ENCODE assay signal across 10 cellular contexts in the genomic region with DNA sequence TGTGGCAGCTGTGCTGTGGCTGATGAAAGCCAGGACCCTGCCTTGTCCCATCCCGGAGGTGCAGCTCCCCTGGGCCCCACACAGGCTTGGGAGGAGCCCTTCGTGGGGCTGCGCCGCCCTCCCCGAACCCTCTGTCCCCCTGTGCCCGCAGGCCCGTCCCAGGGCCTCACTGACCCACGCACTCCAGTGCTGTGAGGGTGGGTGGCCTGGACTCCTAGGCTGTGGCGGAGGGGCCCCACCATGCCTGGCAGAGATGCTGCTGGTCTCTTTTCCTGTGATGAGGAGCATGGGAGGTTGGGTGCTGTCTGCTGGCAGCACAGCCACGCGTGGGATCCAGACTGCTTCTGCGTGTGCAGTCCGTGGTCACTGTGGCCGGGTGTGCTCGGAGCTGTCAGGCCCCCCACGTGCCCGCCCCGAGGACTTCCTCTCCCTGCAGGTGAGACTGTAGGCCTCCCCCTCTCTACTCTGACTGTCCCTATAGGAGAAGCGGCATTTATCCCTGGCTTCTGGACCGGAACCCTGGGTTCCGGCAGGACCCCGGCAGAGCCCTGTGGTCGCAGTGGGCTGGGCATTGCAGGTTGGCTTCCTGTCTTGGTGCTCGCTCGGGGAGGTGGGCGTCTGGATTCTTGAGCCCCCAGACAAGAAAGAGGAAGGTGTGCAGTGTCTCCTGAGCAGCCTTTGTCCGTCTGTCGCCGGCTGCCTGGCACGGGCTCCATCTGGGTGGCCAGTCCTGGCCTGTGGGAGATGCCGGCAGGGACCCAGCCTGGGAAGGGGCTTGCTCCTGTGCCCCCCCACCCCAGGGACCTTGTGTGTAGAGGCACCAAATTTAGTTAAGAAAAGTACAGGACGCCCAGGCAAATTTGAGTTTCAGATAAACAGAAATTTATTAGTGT. TPM values are rescaled to one million over a fixed set of nuclear protein-coding genes. Genes with fewer than 3 reads are reported as not detected.
DNase-seq lines count a peak whose midpoint lies in the region; ATAC-seq lines count a peak whose summit lies in the region.
"Had no signal": no experiment of that assay in that cellular context is flagged by ENCODE, and none has a peak within 500 bp of the region (broad histone marks: within the 10 kb centered on the region; RNA-seq: fewer than 3 reads in every experiment).

No MANE protein-coding gene starts in this region.

- H3K4me3 Mint-ChIP-seq in T-helper 1 cell treated with Interleukin-12 subunit alpha and Interleukin-12 subunit beta and Interleukin-4 antibody, amounts not matched to agents 30 μg/mL and 1 μg/mL, for 36 hours: peak overlapping the region; percentile 90
- peak overlapping the region; percentile 91 for H3K4me3 Mint-ChIP-seq in activated CD4-positive, alpha-beta memory T cell treated with anti-CD3 and anti-CD28 coated beads for 36 hours
- H3K4me3 Mint-ChIP-seq in stimulated activated naive CD8-positive, alpha-beta T cell treated with anti-CD3 and anti-CD28 coated beads, Interleukin-15, Interleukin-2, amounts not matched to agents 100 ng/mL and 50 ng/mL, for 24 hours: peak overlapping the region; percentile 90

- H3K27me3 Mint-ChIP-seq in T-helper 1 cell treated with Interleukin-12 subunit alpha and Interleukin-12 subunit beta and Interleukin-4 antibody, amounts not matched to agents 30 μg/mL and 1 μg/mL, for 36 hours (ENCODE audit: low read depth): no peaks in the 10 kb centered on the region
- H3K27me3 Mint-ChIP-seq in activated CD4-positive, alpha-beta memory T cell treated with anti-CD3 and anti-CD28 coated beads for 36 hours: no peaks in the 10 kb centered on the region
- no peaks in the 10 kb centered on the region for H3K27me3 Mint-ChIP-seq in stimulated activated naive CD8-positive, alpha-beta T cell treated with anti-CD3 and anti-CD28 coated beads, Interleukin-15, Interleukin-2, amounts not matched to agents 100 ng/mL and 50 ng/mL, for 24 hours

- DNase-seq in T-helper 1 cell: no peak
- no peak for DNase-seq in activated CD4-positive, alpha-beta memory T cell treated with anti-CD3 and anti-CD28 coated beads for 36 hours
- DNase-seq in left cardiac atrium: peak; percentile 21
- no peak for DNase-seq in stimulated activated CD4-positive, alpha-beta T cell treated with anti-CD3 and anti-CD28 coated beads, Interleukin-4, amount 100 ng/mL, for 4 hours
- DNase-seq in NCI-H82 (lab: John Stamatoyannopoulos, UW): no peak
- no peak for DNase-seq in NK-92 (lab: John Stamatoyannopoulos, UW; ENCODE audit: unreplicated experiment)
- DNase-seq: ACHN, NCI-H1105 treated with DMSO at 0.1 percent for 48 hours had no signal

- POLR2A ChIA-PET in activated CD4-positive, alpha-beta memory T cell treated with anti-CD3 and anti-CD28 coated beads for 36 hours (lab: Charles Lee): no interaction called here

- peaks cover 3% of the 10 kb centered on the region for H3K36me3 Mint-ChIP-seq in T-helper 1 cell treated with Interleukin-12 subunit alpha and Interleukin-12 subunit beta and Interleukin-4 antibody, amounts not matched to agents 30 μg/mL and 1 μg/mL, for 36 hours (ENCODE audit: low read depth)
- H3K36me3 Mint-ChIP-seq in activated CD4-positive, alpha-beta memory T cell treated with anti-CD3 and anti-CD28 coated beads for 36 hours: peaks cover 20% of the 10 kb centered on the region
- peaks cover 36% of the 10 kb centered on the region for H3K36me3 Mint-ChIP-seq in stimulated activated naive CD8-positive, alpha-beta T cell treated with anti-CD3 and anti-CD28 coated beads, Interleukin-15, Interleukin-2, amounts not matched to agents 100 ng/mL and 50 ng/mL, for 24 hours (ENCODE audit: low read depth)

- ATAC-seq in left cardiac atrium: peak in 1 of 2 donors; percentile 7

- intact Hi-C loops in activated CD4-positive, alpha-beta memory T cell treated with anti-CD3 and anti-CD28 coated beads for 36 hours (cut with micrococcal nuclease): loop anchor here (10.0 kb wide), 1 partner anchor 47 kb away; no protein-coding TSS in a partner anchor
- intact Hi-C loops in left cardiac atrium (cut with DNase I): no loop called here

- no peaks in the 10 kb centered on the region for H3K9me3 Mint-ChIP-seq in T-helper 1 cell treated with Interleukin-12 subunit alpha and Interleukin-12 subunit beta and Interleukin-4 antibody, amounts not matched to agents 30 μg/mL and 1 μg/mL, for 36 hours
- H3K9me3 Mint-ChIP-seq in activated CD4-positive, alpha-beta memory T cell treated with anti-CD3 and anti-CD28 coated beads for 36 hours: no peaks in the 10 kb centered on the region
- no peaks in the 10 kb centered on the region for H3K9me3 Mint-ChIP-seq in stimulated activated naive CD8-positive, alpha-beta T cell treated with anti-CD3 and anti-CD28 coated beads, Interleukin-15, Interleukin-2, amounts not matched to agents 100 ng/mL and 50 ng/mL, for 24 hours

- CTCF ChIA-PET in activated CD4-positive, alpha-beta memory T cell treated with anti-CD3 and anti-CD28 coated beads for 36 hours (lab: Charles Lee): interaction anchor here (1.0 kb wide), 1 partner anchor 68 kb away, joined by 4 read pairs; no protein-coding TSS in a partner anchor

- H3K4me1 Mint-ChIP-seq in T-helper 1 cell treated with Interleukin-12 subunit alpha and Interleukin-12 subunit beta and Interleukin-4 antibody, amounts not matched to agents 30 μg/mL and 1 μg/mL, for 36 hours (ENCODE audit: low read depth): peaks cover 9% of the 10 kb centered on the region
- H3K4me1 Mint-ChIP-seq in activated CD4-positive, alpha-beta memory T cell treated with anti-CD3 and anti-CD28 coated beads for 36 hours (ENCODE audit: low read depth): peaks cover 30% of the 10 kb centered on the region
- H3K4me1 Mint-ChIP-seq in stimulated activated naive CD8-positive, alpha-beta T cell treated with anti-CD3 and anti-CD28 coated beads, Interleukin-15, Interleukin-2, amounts not matched to agents 100 ng/mL and 50 ng/mL, for 24 hours (ENCODE audit: low read depth): peaks cover 22% of the 10 kb centered on the region

- peak overlapping the region; percentile 65 for H3K27ac Mint-ChIP-seq in T-helper 1 cell treated with Interleukin-12 subunit alpha and Interleukin-12 subunit beta and Interleukin-4 antibody, amounts not matched to agents 30 μg/mL and 1 μg/mL, for 36 hours
- H3K27ac Mint-ChIP-seq in activated CD4-positive, alpha-beta memory T cell treated with anti-CD3 and anti-CD28 coated beads for 36 hours: peak overlapping the region; percentile 49
- peak overlapping the region; percentile 94 for H3K27ac Mint-ChIP-seq in stimulated activated naive CD8-positive, alpha-beta T cell treated with anti-CD3 and anti-CD28 coated beads, Interleukin-15, Interleukin-2, amounts not matched to agents 100 ng/mL and 50 ng/mL, for 24 hours

RNA-seq across cellular contexts. Expression of a gene that starts 2.3 kb away (rescaled TPM):
- total RNA-seq in activated CD4-positive, alpha-beta memory T cell treated with anti-CD3 and anti-CD28 coated beads for 36 hours: 100 to 1,000 TPM; 107 to 109 TPM
- total RNA-seq in left cardiac atrium: 100 to 1,000 TPM in 1 of 2 donors, 10 to 100 TPM in 1; 99.5 to 115 TPM

RNA-seq across cellular contexts. Expression of a gene that starts 23.6 kb away (rescaled TPM):
- under 1 TPM; 0.83 to 0.90 TPM for total RNA-seq in activated CD4-positive, alpha-beta memory T cell treated with anti-CD3 and anti-CD28 coated beads for 36 hours
- 1 to 10 TPM in 1 of 2 donors, under 1 TPM in 1; 0.77 to 1.6 TPM for total RNA-seq in left cardiac atrium

RNA-seq across cellular contexts. Expression of a gene that starts 52.7 kb away (rescaled TPM):
- total RNA-seq in activated CD4-positive, alpha-beta memory T cell treated with anti-CD3 and anti-CD28 coated beads for 36 hours: 1 to 10 TPM; 2.7 to 2.8 TPM
- 100 to 1,000 TPM; 783 to 843 TPM for total RNA-seq in left cardiac atrium

Comparison
In these comparisons a context has a peak if more than half of its experiments do, and no peak if none do; other contexts are left out.
1. RNA of a gene that starts 52.7 kb away (total RNA-seq): 783 to 843 TPM in left cardiac atrium; 2.7 to 2.8 TPM in activated CD4-positive, alpha-beta memory T cell treated with anti-CD3 and anti-CD28 coated beads for 36 hours; every median in the first group is over 100 times any median in the second.
2. Peak in every context shown above with its lines, with median percentiles within 50 percentile points of each other: H3K27ac Mint-ChIP-seq and H3K4me3 Mint-ChIP-seq.